22 cellular contexts compared by ENCODE assay signal in the genomic region with DNA sequence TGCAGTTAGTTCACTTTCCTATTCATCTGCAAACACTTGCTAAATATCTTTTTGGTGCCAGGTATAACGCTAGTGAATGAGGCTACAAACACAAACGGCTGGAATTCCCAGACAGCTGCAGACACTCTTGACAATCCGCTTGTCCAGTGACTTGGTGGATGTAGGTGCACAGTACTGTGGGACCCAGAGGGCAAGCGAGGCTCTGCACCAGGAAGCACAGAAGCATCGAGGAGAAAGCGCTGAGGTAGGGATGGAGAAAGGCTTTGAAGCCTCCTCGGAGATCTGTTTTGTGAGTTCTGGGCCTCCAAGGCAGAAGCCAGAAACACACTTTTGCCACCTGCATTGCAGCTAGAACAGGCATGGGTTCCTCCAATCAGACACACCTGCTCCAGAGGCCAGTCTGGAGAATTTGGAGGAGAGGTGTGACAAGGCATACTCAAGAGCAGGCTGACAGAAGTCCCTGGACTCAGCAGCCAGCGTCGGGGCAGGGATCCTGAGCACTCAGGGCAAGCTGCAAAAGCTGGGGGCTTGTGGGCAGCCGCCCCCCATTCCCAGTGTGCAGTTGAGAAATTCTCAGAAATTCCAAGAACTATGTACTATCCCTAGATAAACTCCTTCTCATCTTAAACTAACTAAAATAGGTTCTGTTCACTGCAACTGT.
DNase-seq lines count a peak whose midpoint lies in the region; ATAC-seq and TF ChIP-seq lines count a peak whose summit lies in the region.
"Had no signal": no experiment of that assay in that cellular context is flagged by ENCODE, and none has a peak within 500 bp of the region (broad histone marks: within the 10 kb centered on the region; RNA-seq: fewer than 3 reads in every experiment).

No MANE protein-coding gene starts in this region.

- no peak overlapping the region for H3K4me3 ChIP-seq in H7 (ENCODE audit: insufficient read depth, low read depth, low read length)
- H3K4me3 ChIP-seq: A549, GM12878, GM23338, HAP-1 had no signal

- H3K9me3 Mint-ChIP-seq in osteocyte (ENCODE audit: unreplicated experiment): no peaks in the 10 kb centered on the region
- H3K9me3 Mint-ChIP-seq: CD8-positive, alpha-beta T cell had no signal

- no peak overlapping the region for H3K27ac Mint-ChIP-seq in osteocyte (ENCODE audit: unreplicated experiment)
- H3K27ac Mint-ChIP-seq: CD4-positive, CD25-positive, alpha-beta regulatory T cell; CD8-positive, alpha-beta T cell; HFFc6 had no signal

- no peak overlapping the region for H3K4me3 Mint-ChIP-seq in osteocyte (ENCODE audit: unreplicated experiment)
- H3K4me3 Mint-ChIP-seq: CD4-positive, CD25-positive, alpha-beta regulatory T cell; CD8-positive, alpha-beta T cell; GM23338; HFFc6 had no signal

- H3K27me3 ChIP-seq in H7 (ENCODE audit: control insufficient read depth, insufficient read depth, low read length): no peaks in the 10 kb centered on the region
- H3K27me3 ChIP-seq: BE2C had no signal

- H3K27me3 Mint-ChIP-seq in osteocyte (ENCODE audit: unreplicated experiment): peaks cover 2% of the 10 kb centered on the region
- H3K27me3 Mint-ChIP-seq: CD4-positive, CD25-positive, alpha-beta regulatory T cell had no signal

- no peaks in the 10 kb centered on the region for H3K36me3 ChIP-seq in H7 (replicated peaks; ENCODE audit: control insufficient read depth, insufficient read depth, low read length)
- H3K36me3 ChIP-seq: BE2C, HAP-1 had no signal

- ATAC-seq in left ventricle myocardium superior: no peak
- ATAC-seq: A549; CD8-positive, alpha-beta T cell; GM12878; GM23338 had no signal

- H3K36me3 Mint-ChIP-seq in osteocyte (ENCODE audit: unreplicated experiment): no peaks in the 10 kb centered on the region
- H3K36me3 Mint-ChIP-seq: CD4-positive, CD25-positive, alpha-beta regulatory T cell; CD8-positive, alpha-beta T cell had no signal

- H3K4me1 Mint-ChIP-seq in osteocyte (ENCODE audit: unreplicated experiment): no peaks in the 10 kb centered on the region
- H3K4me1 Mint-ChIP-seq: CD4-positive, CD25-positive, alpha-beta regulatory T cell had no signal

- intact Hi-C loops in cardiac septum (cut with DNase I) (no loop called here), left ventricle myocardium superior (cut with micrococcal nuclease) (no loop called here)

- no peak for TF ChIP-seq CTCF in osteocyte (IDR thresholded peaks at IDR 0.05)

- DNase-seq in cardiac septum (ENCODE audit: low spot score) (peak; percentile 54), left ventricle myocardium superior (no peak), H7 (peak; percentile 9), osteocyte (ENCODE audit: extremely low spot score, unreplicated experiment) (peak; percentile 57), NCI-H69 (lab: John Stamatoyannopoulos, UW) (no peak), LoVo (ENCODE audit: low spot score) (no peak)
- DNase-seq: 8988T; ACHN; AML-193; BE2C; Caco-2; CD4-positive, CD25-positive, alpha-beta regulatory T cell; CD8-positive, alpha-beta T cell; DMS 273 treated with DMSO at 0.1 percent for 48 hours; DMS79; EL; GDM1; HFFc6 had no signal

Comparison
In these comparisons a context has a peak if more than half of its experiments do, and no peak if none do; other contexts are left out.
1. DNase-seq: peak in cardiac septum (single experiment), H7 (single experiment) and osteocyte (single experiment); none in left ventricle myocardium superior (single experiment), NCI-H69 (single experiment) and LoVo (single experiment).